In the genomic region with DNA sequence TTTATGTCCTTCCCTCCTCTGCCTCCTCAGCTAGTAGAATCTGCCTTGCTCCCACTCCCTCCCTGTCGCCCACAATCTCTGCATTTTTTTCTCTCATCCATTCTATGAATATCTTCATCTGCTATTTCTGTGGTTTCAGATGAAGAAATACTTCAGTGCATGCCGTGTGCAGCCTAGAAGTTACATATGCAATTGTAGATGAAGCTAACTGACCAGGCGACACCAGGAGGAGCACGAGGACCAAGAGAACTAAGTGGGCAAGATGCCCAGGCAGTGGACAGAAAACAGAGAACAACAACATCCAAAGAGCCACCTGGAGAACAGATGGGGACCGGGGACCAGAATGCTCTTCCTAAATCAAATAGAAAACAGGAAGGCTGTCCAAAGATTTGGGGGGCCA, we compare ENCODE assay signal across 16 cellular contexts.
A peak's percentile ranks its signal among the peaks of the same experiment; 100 is the strongest.
DNase-seq lines count a peak whose midpoint lies in the region; ATAC-seq, FAIRE-seq and TF ChIP-seq lines count a peak whose summit lies in the region.
"Had no signal": no experiment of that assay in that cellular context is flagged by ENCODE, and none has a peak within 500 bp of the region (broad histone marks: within the 10 kb centered on the region; RNA-seq: fewer than 3 reads in every experiment).

No MANE protein-coding gene starts in this region.

- H4K20me1 ChIP-seq in IMR-90 (ENCODE audit: insufficient read depth, low read length): no peaks in the 10 kb centered on the region
- H4K20me1 ChIP-seq: BLaER1 treated with 17β-estradiol and CSF1 and Interleukin-3, amounts not matched to agents 10 nM and 100 nM had no signal

- H3K18ac ChIP-seq in IMR-90 (ENCODE audit: low read depth, low read length): no peak overlapping the region
- H3K18ac ChIP-seq in neuronal stem cell (ENCODE audit: low read length): peak overlapping the region; percentile 24

- H3K4ac ChIP-seq in IMR-90 (ENCODE audit: low read depth, low read length) (no peak overlapping the region), neuronal stem cell (ENCODE audit: low read length) (no peak overlapping the region)

- H2BK20ac ChIP-seq in IMR-90 (ENCODE audit: low read depth, low read length): no peak overlapping the region

- ATAC-seq in IMR-90 (ENCODE audit: low read depth) (no peak), GM19397 (IDR thresholded peaks at IDR 0.05; ENCODE audit: unreplicated experiment) (no peak)

- FAIRE-seq in GM12892 (lab: Jason Lieb, UNC): no peak

- H2AK5ac ChIP-seq in IMR-90 (ENCODE audit: low read depth, low read length) (no peak overlapping the region), neuronal stem cell (ENCODE audit: low read depth, low read length) (no peak overlapping the region)

- H2BK5ac ChIP-seq in IMR-90 (ENCODE audit: low read depth, low read length, poor library complexity, severe bottlenecking): no peak overlapping the region
- H2BK5ac ChIP-seq in neuronal stem cell (ENCODE audit: low read length): no peak overlapping the region

- POLR2A ChIA-PET in IMR-90 (lab: Charles Lee; ENCODE audit: unreplicated experiment): no interaction called here

- WGBS in IMR-90 (ENCODE audit: extremely low coverage in 2 of 2, insufficient read length in 1 of 2), 2 experiments: 41% methylated on average over 2 of the region's 5 CpGs; no CpG with 5 or more reads in 1 of the 2 experiments
- whole genome bisulfite sequencing in neuronal stem cell (ENCODE audit: extremely low coverage in 2 of 2, insufficient read length in 2 of 2, insufficient replicate concordance in 1 of 2), 2 donors: no CpG with 5 or more reads among the region's 5 CpGs

- intact Hi-C loops in IMR-90 (cut with micrococcal nuclease): no loop called here

- no peak overlapping the region for H4K8ac ChIP-seq in IMR-90 (ENCODE audit: low read depth in 2 of 2, low read length in 2 of 2)
- H4K8ac ChIP-seq in neuronal stem cell (ENCODE audit: low read depth, low read length): no peak overlapping the region

- H4K5ac ChIP-seq in IMR-90 (ENCODE audit: low read depth, low read length): no peak overlapping the region

- no peak overlapping the region for H2BK12ac ChIP-seq in neuronal stem cell (ENCODE audit: low read length)

- CTCF ChIA-PET in IMR-90 (lab: Yijun Ruan, JAX): no interaction called here

- peak; percentile 35 for TF ChIP-seq CTCF in C4-2B (conservative IDR thresholded peaks at IDR 0.05)
- TF ChIP-seq CTCF in IMR-90 (conservative IDR thresholded peaks at IDR 0.05; ENCODE audit: low read depth, low read length): no peak
- TF ChIP-seq CTCF in cardiac fibroblast (IDR thresholded peaks at IDR 0.05; ENCODE audit: low read depth, low read length): no peak

- no peaks in the 10 kb centered on the region for H3K9me3 ChIP-seq in IMR-90 (ENCODE audit: control insufficient read depth, insufficient read depth, low read length)
- H3K9me3 ChIP-seq in neuronal stem cell (replicated peaks in 1 of 2; ENCODE audit: control insufficient read depth in 2 of 2, insufficient read depth in 1 of 2, low read depth in 1 of 2, low read length in 2 of 2): no peaks in the 10 kb centered on the region
- H3K9me3 ChIP-seq: tibial nerve had no signal

- H3K79me1 ChIP-seq in IMR-90 (ENCODE audit: low read depth in 1 of 2, low read length in 2 of 2) (no peaks in the 10 kb centered on the region), neuronal stem cell (ENCODE audit: low read depth, low read length) (no peaks in the 10 kb centered on the region)

- no peaks in the 10 kb centered on the region for H3K9me1 ChIP-seq in IMR-90 (ENCODE audit: insufficient read depth, low read length)

- H3K4me3 ChIP-seq in IMR-90 (ENCODE audit: insufficient read depth, low read depth, low read length): no peak overlapping the region
- no peak overlapping the region for H3K4me3 ChIP-seq in cardiac fibroblast (replicated peaks in 1 of 2; ENCODE audit: low read depth in 2 of 2, low read length in 2 of 2)
- no peak overlapping the region for H3K4me3 ChIP-seq in neuronal stem cell (ENCODE audit: low read length in 2 of 2)
- H3K4me3 ChIP-seq: BLaER1 treated with 17β-estradiol and CSF1 and Interleukin-3, amounts not matched to agents 10 nM and 100 nM; tibial nerve had no signal

- no peak overlapping the region for H4K91ac ChIP-seq in IMR-90 (ENCODE audit: insufficient read depth, low read depth, low read length)
- H4K91ac ChIP-seq in neuronal stem cell (ENCODE audit: low read depth, low read length, poor library complexity): no peak overlapping the region

- in situ Hi-C loops in IMR-90 (cut with MboI; ENCODE audit: low sequenced_read_pairs): no loop called here

- H2BK15ac ChIP-seq in IMR-90 (ENCODE audit: low read depth, low read length) (no peak overlapping the region), neuronal stem cell (ENCODE audit: low read length) (no peak overlapping the region)

- BruUV-seq in IMR-90 (replicated peaks; lab: Mats Ljungman, UMichigan): no TSS peak

- no peak for TF ChIP-seq RAD21 in IMR-90 (IDR thresholded peaks at IDR 0.05; ENCODE audit: low read length)

- H3K27me3 ChIP-seq in IMR-90 (ENCODE audit: control insufficient read depth, insufficient read depth, low read length) (no peaks in the 10 kb centered on the region), neuronal stem cell (ENCODE audit: control insufficient read depth in 3 of 3, insufficient read depth in 3 of 3, low read depth in 1 of 3, low read length in 3 of 3) (no peaks in the 10 kb centered on the region)
- H3K27me3 ChIP-seq: BLaER1 treated with 17β-estradiol and CSF1 and Interleukin-3, amounts not matched to agents 10 nM and 100 nM; tibial nerve had no signal

- H3K4me1 ChIP-seq in IMR-90 (ENCODE audit: control insufficient read depth, insufficient read depth, low read length) (no peaks in the 10 kb centered on the region), neuronal stem cell (ENCODE audit: control insufficient read depth in 2 of 2, insufficient read depth in 1 of 2, low read depth in 1 of 2, low read length in 2 of 2) (peaks cover 4 to 6% of the 10 kb centered on the region in 2 donors)
- H3K4me1 ChIP-seq: BLaER1 treated with 17β-estradiol and CSF1 and Interleukin-3, amounts not matched to agents 10 nM and 100 nM; tibial nerve had no signal

- dilution Hi-C loops in IMR-90 (cut with HindIII; ENCODE audit: low sequenced_read_pairs, unreplicated experiment): no loop called here

- H2BK120ac ChIP-seq in IMR-90 (ENCODE audit: low read depth, low read length) (no peak overlapping the region), neuronal stem cell (ENCODE audit: low read depth, low read length) (no peak overlapping the region)

- H3K4me2 ChIP-seq in IMR-90 (ENCODE audit: low read depth, low read length): no peak overlapping the region
- H3K4me2 ChIP-seq in neuronal stem cell (ENCODE audit: insufficient read depth, low read length, poor library complexity, severe bottlenecking): no peak overlapping the region
- H3K4me2 ChIP-seq: BLaER1 treated with 17β-estradiol and CSF1 and Interleukin-3, amounts not matched to agents 10 nM and 100 nM had no signal

- H3K36me3 ChIP-seq in IMR-90 (ENCODE audit: control insufficient read depth, insufficient read depth, low read length) (no peaks in the 10 kb centered on the region), neuronal stem cell (replicated peaks in 1 of 2; ENCODE audit: control insufficient read depth in 2 of 2, insufficient read depth in 2 of 2, low read length in 2 of 2) (no peaks in the 10 kb centered on the region)
- H3K36me3 ChIP-seq: BLaER1 treated with 17β-estradiol and CSF1 and Interleukin-3, amounts not matched to agents 10 nM and 100 nM; tibial nerve had no signal

- H2AK9ac ChIP-seq in IMR-90 (replicated peaks; ENCODE audit: low read depth, low read length, poor library complexity): no peak overlapping the region

- DNase-seq in IMR-90: peak; percentile 3
- peak; percentile 20 to 31 for DNase-seq in cardiac fibroblast (ENCODE audit: low read depth in 2 of 2)
- no peak for DNase-seq in neuronal stem cell (ENCODE audit: low spot score)
- no peak for DNase-seq in GM12892 (ENCODE audit: insufficient read length)
- DNase-seq in NCI-H2107 (lab: John Stamatoyannopoulos, UW): no peak
- no peak for DNase-seq in kidney tubule cell (ENCODE audit: low spot score)
- DNase-seq: activated CD4-positive, alpha-beta T cell treated with anti-CD3 and anti-CD28 coated beads, Interleukin-2, amount 50 U/mL, for 1 hour; aorta; immature natural killer cell; KG1; NCI-H1930 had no signal

- H3K14ac ChIP-seq in IMR-90 (replicated peaks; ENCODE audit: low read depth, low read length) (no peak overlapping the region), neuronal stem cell (ENCODE audit: low read length) (no peak overlapping the region)

- H3K9ac ChIP-seq in IMR-90 (ENCODE audit: low read depth, low read length): no peak overlapping the region
- no peak overlapping the region for H3K9ac ChIP-seq in neuronal stem cell (ENCODE audit: low read depth, low read length, poor library complexity)
- H3K9ac ChIP-seq: BLaER1 treated with 17β-estradiol and CSF1 and Interleukin-3, amounts not matched to agents 10 nM and 100 nM had no signal

- TF ChIP-seq POLR2A in IMR-90 (IDR thresholded peaks at IDR 0.05; ENCODE audit: low read depth, low read length) (no peak), GM12892 (IDR thresholded peaks at IDR 0.05; ENCODE audit: low read depth, low read length) (no peak)

- H2AFZ ChIP-seq in IMR-90 (replicated peaks; ENCODE audit: low read length, poor library complexity): no peak overlapping the region
- H2AFZ ChIP-seq in neuronal stem cell (ENCODE audit: low read length): peak overlapping the region; percentile 68

- H3K56ac ChIP-seq in IMR-90 (ENCODE audit: extremely low read depth, insufficient read depth, low read length): no peak overlapping the region

- H3K27ac ChIP-seq in C4-2B (no peak overlapping the region), IMR-90 (ENCODE audit: insufficient read depth, low read length) (no peak overlapping the region), neuronal stem cell (replicated peaks; ENCODE audit: low read length) (no peak overlapping the region)
- H3K27ac ChIP-seq: BLaER1 treated with 17β-estradiol and CSF1 and Interleukin-3, amounts not matched to agents 10 nM and 100 nM; RWPE1; tibial nerve had no signal

- H3K23ac ChIP-seq in IMR-90 (ENCODE audit: low read depth, low read length): no peak overlapping the region
- H3K23ac ChIP-seq in neuronal stem cell (ENCODE audit: low read depth, low read length, poor library complexity): no peak overlapping the region

TF ChIP-seq in IMR-90, 13 proteins besides CTCF, POLR2A, EP300 and RAD21:
- no peak for TF ChIP-seq CHD1 (IDR thresholded peaks at IDR 0.05; ENCODE audit: low read depth, low read length)
- no peak for TF ChIP-seq CEBPB (IDR thresholded peaks at IDR 0.05; ENCODE audit: low read depth, low read length)
- TF ChIP-seq SMC3 (IDR thresholded peaks at IDR 0.05; ENCODE audit: low read depth, low read length): no peak
- no peak for TF ChIP-seq MXI1 (IDR thresholded peaks at IDR 0.05; ENCODE audit: borderline replicate concordance, low read depth, low read length)
- no peak for TF ChIP-seq NFE2L2 (IDR thresholded peaks at IDR 0.05; ENCODE audit: low read depth, low read length)
- TF ChIP-seq FOS (IDR thresholded peaks at IDR 0.05; ENCODE audit: low read depth, low read length): no peak
- TF ChIP-seq RFX5 (IDR thresholded peaks at IDR 0.05; ENCODE audit: low read depth, low read length): no peak
- no peak for TF ChIP-seq MAZ (IDR thresholded peaks at IDR 0.05; ENCODE audit: borderline replicate concordance, low read depth, low read length)

Comparison
In these comparisons a context has a peak if more than half of its experiments do, and no peak if none do; other contexts are left out.
1. DNase-seq: peak in IMR-90 (single experiment) and cardiac fibroblast (2 of 2); none in neuronal stem cell (single experiment), GM12892 (single experiment), NCI-H2107 (single experiment) and kidney tubule cell (single experiment).